In the genomic region with DNA sequence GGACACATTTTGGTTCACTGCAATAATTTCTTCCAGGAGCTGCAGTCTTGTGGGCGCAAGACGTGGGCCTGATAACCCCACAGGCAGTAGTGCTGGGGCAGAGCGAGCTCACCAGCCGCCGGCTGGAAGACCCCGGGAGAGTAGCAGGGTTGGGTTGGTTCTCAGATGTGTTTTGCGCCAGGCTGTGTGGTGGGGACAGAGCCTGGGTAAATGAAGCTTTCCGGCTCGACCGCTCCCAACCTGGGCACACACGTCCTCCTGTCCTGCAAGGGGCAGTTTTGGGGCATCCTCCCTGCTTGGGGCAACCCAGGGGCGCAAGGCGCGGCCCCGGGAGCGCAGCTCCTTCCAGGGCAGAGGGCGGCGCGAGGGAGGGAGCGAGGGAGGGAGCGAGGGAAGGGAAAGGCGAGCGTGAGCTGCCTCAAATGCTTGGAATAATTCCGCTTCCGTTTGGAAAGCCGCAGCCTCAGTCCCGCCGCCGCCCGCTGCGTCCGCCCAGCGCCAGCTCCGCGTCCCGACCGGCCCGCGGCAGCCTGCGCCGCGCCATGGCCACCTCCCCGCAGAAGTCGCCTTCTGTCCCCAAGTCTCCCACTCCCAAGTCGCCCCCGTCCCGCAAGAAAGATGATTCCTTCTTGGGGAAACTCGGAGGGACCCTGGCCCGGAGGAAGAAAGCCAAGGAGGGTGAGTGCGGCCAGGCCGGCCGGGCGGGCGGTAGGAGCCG, we compare ENCODE assay signal across 9 cellular contexts. TPM values are rescaled to one million over a fixed set of nuclear protein-coding genes. Genes with fewer than 3 reads are reported as not detected.
DNase-seq lines count a peak whose midpoint lies in the region; ATAC-seq and TF ChIP-seq lines count a peak whose summit lies in the region.
"Had no signal": no experiment of that assay in that cellular context is flagged by ENCODE, and none has a peak within 500 bp of the region (broad histone marks: within the 10 kb centered on the region; RNA-seq: fewer than 3 reads in every experiment).

A gene with protein sequence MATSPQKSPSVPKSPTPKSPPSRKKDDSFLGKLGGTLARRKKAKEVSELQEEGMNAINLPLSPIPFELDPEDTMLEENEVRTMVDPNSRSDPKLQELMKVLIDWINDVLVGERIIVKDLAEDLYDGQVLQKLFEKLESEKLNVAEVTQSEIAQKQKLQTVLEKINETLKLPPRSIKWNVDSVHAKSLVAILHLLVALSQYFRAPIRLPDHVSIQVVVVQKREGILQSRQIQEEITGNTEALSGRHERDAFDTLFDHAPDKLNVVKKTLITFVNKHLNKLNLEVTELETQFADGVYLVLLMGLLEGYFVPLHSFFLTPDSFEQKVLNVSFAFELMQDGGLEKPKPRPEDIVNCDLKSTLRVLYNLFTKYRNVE (plus strand): TSS at position 466 of the 718 bp plus-strand sequence. CDS start 77 bp downstream, at position 543.

- peak within 1 kb of the TSS; percentile 85 for H3K4me2 ChIP-seq in GM23248 (ENCODE audit: unreplicated experiment)

- H3F3A ChIP-seq in GM23248 (ENCODE audit: insufficient read depth), result peaks cover 19% of the 10 kb centered on the region

- H3K4me3 ChIP-seq in GM23248 (peak within 1 kb of the TSS; percentile 75), Peyer's patch (peak within 1 kb of the TSS; percentile 37 to 90 (median 68)), duodenal mucosa (ENCODE audit: low read depth in 1 of 2, low read length in 2 of 2) (peak within 1 kb of the TSS; percentile 83 to 91), left lung (peak within 1 kb of the TSS; percentile 45 to 61), thoracic aorta (peak within 1 kb of the TSS; percentile 84)

- H3K27me3 ChIP-seq in GM23248 (replicated peaks; ENCODE audit: insufficient read depth) (no peaks in the 10 kb centered on the region), Peyer's patch (no peaks in the 10 kb centered on the region), duodenal mucosa (ENCODE audit: control insufficient read depth in 1 of 2, insufficient read depth in 2 of 2, low read length in 2 of 2) (no peaks in the 10 kb centered on the region), left lung (peaks cover 0 to 32% of the 10 kb centered on the region in 2 donors), thoracic aorta (replicated peaks; ENCODE audit: insufficient read depth) (no peaks in the 10 kb centered on the region)

- H3K79me2 ChIP-seq in GM23248 (ENCODE audit: insufficient read depth), result peaks cover 42% of the 10 kb centered on the region

- H3K36me3 ChIP-seq in GM23248 (ENCODE audit: low read depth) (peaks cover 6% of the 10 kb centered on the region; the same call in 1 of the 2 replicates), Peyer's patch (no peaks in the 10 kb centered on the region), duodenal mucosa (ENCODE audit: control insufficient read depth in 1 of 2, insufficient read depth in 2 of 2, low read length in 2 of 2) (no peaks in the 10 kb centered on the region), left lung (no peaks in the 10 kb centered on the region), thoracic aorta (no peaks in the 10 kb centered on the region)

- no peaks in the 10 kb centered on the region for H4K20me1 ChIP-seq in GM23248 (ENCODE audit: insufficient read depth)

- intact Hi-C loops in left lung (cut with DNase I), result no loop called here

- DNase-seq in GM23248 (peak; percentile 94), Peyer's patch (peak in 2 of 3 donors; percentile 63 to 79), left lung (peak; percentile 50 to 87), thoracic aorta (ENCODE audit: low spot score) (no peak)
- DNase-seq in activated CD4-positive, CD25-positive, alpha-beta regulatory T cell treated with anti-CD3 and anti-CD28 coated beads, Interleukin-2, amount 50 U/mL, for 72 hours, result no peak

- H3K9ac ChIP-seq in GM23248, result peak within 1 kb of the TSS; percentile 99
- H3K9ac ChIP-seq in duodenal mucosa (ENCODE audit: low read depth in 1 of 2, low read length in 2 of 2), result peak within 1 kb of the TSS; percentile 53 to 80

- peaks cover 27% of the 10 kb centered on the region for H3K4me1 ChIP-seq in GM23248 (ENCODE audit: insufficient read depth)
- peaks cover 0 to 12% (median 0%) of the 10 kb centered on the region in 4 donors for H3K4me1 ChIP-seq in Peyer's patch
- peaks cover 7 to 10% of the 10 kb centered on the region in 2 donors for H3K4me1 ChIP-seq in duodenal mucosa (ENCODE audit: control insufficient read depth in 1 of 2, insufficient read depth in 2 of 2, low read length in 2 of 2)
- peaks cover 0 to 9% of the 10 kb centered on the region in 2 donors for H3K4me1 ChIP-seq in left lung
- peaks cover 17 to 32% of the 10 kb centered on the region in 2 donors for H3K4me1 ChIP-seq in thoracic aorta (ENCODE audit: control insufficient read depth in 1 of 2, low read depth in 2 of 2)

- in situ Hi-C loops in GM23248 (cut with MboI), result no loop called here

- peak; percentile 79 for ATAC-seq in left lung
- ATAC-seq in thoracic aorta (ENCODE audit: insufficient number of reproducible peaks, low FRiP score, low read depth), result peak; percentile 87
- no peak for ATAC-seq in GM19324 (IDR thresholded peaks at IDR 0.05; ENCODE audit: low FRiP score, unreplicated experiment)
- ATAC-seq in HG02588 (IDR thresholded peaks at IDR 0.05; ENCODE audit: unreplicated experiment), result no peak

- 6 to 8% methylated on average over 46 to 55 of the region's 55 CpGs for WGBS in GM23248 (ENCODE audit: low coverage in 1 of 2, low lambda C conversion rate in 2 of 2, missing lambda C conversion rate in 2 of 2), 2 experiments

- peak in 3 of 6 experiments; percentile 1 to 15 (median 10) for TF ChIP-seq CTCF in Peyer's patch (IDR thresholded peaks at IDR 0.05)
- no peak for TF ChIP-seq CTCF in left lung (IDR thresholded peaks at IDR 0.05)
- peak; percentile 33 for TF ChIP-seq CTCF in thoracic aorta (IDR thresholded peaks at IDR 0.05)

- H2AFZ ChIP-seq in GM23248, result peak within 1 kb of the TSS; percentile 58

- TF ChIP-seq POLR2A in Peyer's patch (IDR thresholded peaks at IDR 0.05), result peak in 1 of 2 donors; percentile 46

- H3K27ac ChIP-seq in GM23248, result peak within 1 kb of the TSS; percentile 99
- H3K27ac ChIP-seq in Peyer's patch, result peak within 1 kb of the TSS; percentile 68 to 99 (median 92)
- peak within 1 kb of the TSS; percentile 84 for H3K27ac ChIP-seq in duodenal mucosa (ENCODE audit: low read depth, low read length)
- peak within 1 kb of the TSS; percentile 87 to 96 for H3K27ac ChIP-seq in left lung
- peak within 1 kb of the TSS; percentile 97 to 98 for H3K27ac ChIP-seq in thoracic aorta

- H3K9me3 ChIP-seq in GM23248 (ENCODE audit: low read depth), result no peaks in the 10 kb centered on the region
- no peaks in the 10 kb centered on the region for H3K9me3 ChIP-seq in Peyer's patch
- H3K9me3 ChIP-seq in duodenal mucosa (ENCODE audit: control insufficient read depth in 1 of 2, low read length in 2 of 2), result no peaks in the 10 kb centered on the region
- H3K9me3 ChIP-seq in left lung, result no peaks in the 10 kb centered on the region
- no peaks in the 10 kb centered on the region for H3K9me3 ChIP-seq in thoracic aorta

- H3K9me2 ChIP-seq in GM23248 (ENCODE audit: insufficient read depth), result no peaks in the 10 kb centered on the region

RNA-seq across cellular contexts. Expression of the gene that starts here (rescaled TPM):
- 84.0 and 87.9 TPM in 2 replicates for total RNA-seq in GM23248 (2014; rRNA removed; shearing (Covaris generic))
- 121 and 127 TPM in 2 replicates for polyA plus RNA-seq in GM23248 (2016; fragmentation: Nextera tagmentation; extraction: Ambion mirVana)
- total RNA-seq in Peyer's patch, result 10 to 100 TPM; 13.7 to 35.5 (median 26.2) TPM
- 10 to 100 TPM; 70.2 to 85.1 TPM for total RNA-seq in left lung
- 10 to 100 TPM; 96.7 to 99.7 TPM for total RNA-seq in thoracic aorta
- total RNA-seq: T-helper 2 cell treated with Interferon-gamma antibody and Interleukin-4, amounts not matched to agents 100 ng/mL and 5 ng/mL, for 36 hours had no signal

Comparison
In these comparisons a context has a peak if more than half of its experiments do, and no peak if none do; other contexts are left out.
1. DNase-seq: peak in GM23248 (single experiment), Peyer's patch (2 of 3) and left lung (2 of 2); none in thoracic aorta (single experiment) and activated CD4-positive, CD25-positive, alpha-beta regulatory T cell treated with anti-CD3 and anti-CD28 coated beads, Interleukin-2, amount 50 U/mL, for 72 hours (single experiment).
2. ATAC-seq: peak in left lung (single experiment) and thoracic aorta (single experiment); none in GM19324 (single experiment) and HG02588 (single experiment).
3. Peak in every context shown above with its lines, with median percentiles within 50 percentile points of each other: H3K27ac ChIP-seq and H3K4me3 ChIP-seq.